In the genomic region with DNA sequence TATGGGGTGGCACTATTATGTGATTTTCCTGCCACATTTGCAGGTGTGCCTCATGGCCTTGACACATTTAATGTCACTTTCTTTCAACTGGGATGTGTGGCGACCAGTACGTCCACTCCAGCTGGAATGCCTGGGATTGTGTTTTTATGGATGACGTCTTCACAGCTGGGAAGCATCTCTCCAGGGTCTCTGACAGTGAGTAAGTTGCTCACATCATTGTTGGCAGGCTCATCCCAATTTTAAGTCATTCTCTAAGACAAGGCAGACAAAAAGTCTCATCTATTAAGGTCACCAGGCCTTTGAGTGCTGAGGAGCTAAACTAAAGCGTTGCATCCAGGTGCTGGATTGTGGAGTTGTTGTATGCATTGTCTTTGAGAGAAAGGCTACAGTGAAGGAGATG, we compare ENCODE assay signal across 24 cellular contexts.
"Had no signal": no experiment of that assay in that cellular context is flagged by ENCODE, and none has a peak within 500 bp of the region (broad histone marks: within the 10 kb centered on the region; RNA-seq: fewer than 3 reads in every experiment).

No MANE protein-coding gene starts in this region.

- ATAC-seq: activated CD8-positive, alpha-beta memory T cell treated with anti-CD3 and anti-CD28 coated beads, Interleukin-2, amount 10 ng/mL, durations not matched to agents 7 days and 5 days; lower lobe of right lung had no signal

- H3K27me3 Mint-ChIP-seq: activated CD8-positive, alpha-beta memory T cell treated with anti-CD3 and anti-CD28 coated beads, Interleukin-2, amount 10 ng/mL, durations not matched to agents 7 days and 5 days; activated T-cell treated with anti-CD3 and anti-CD28 coated beads, Interleukin-2, amount 50 U/mL, for 24 hours; dendritic cell treated with granulocyte-macrophage colony-stimulating factor and Interleukin-4, amounts not matched to agents 40 ng/mL and 50 ng/mL, for 4 days; naive B cell had no signal

- DNase-seq: activated CD4-positive, alpha-beta T cell treated with anti-CD3 and anti-CD28 coated beads, Interleukin-2, amount 50 U/mL, for 4 hours; activated CD4-positive, CD25-positive, alpha-beta regulatory T cell treated with anti-CD3 and anti-CD28 coated beads, Interleukin-2, amount 50 U/mL, for 72 hours; activated CD8-positive, alpha-beta memory T cell treated with anti-CD3 and anti-CD28 coated beads, Interleukin-2, amount 10 ng/mL, durations not matched to agents 7 days and 5 days; activated effector memory CD4-positive, alpha-beta T cell treated with Interleukin-2 at 50 U/mL for 16 hours; activated T-cell treated with anti-CD3 and anti-CD28 coated beads, Interleukin-2, amount 50 U/mL, for 24 hours; amygdala; brain microvascular endothelial cell; cerebellar nuclear complex; effector memory CD4-positive, alpha-beta T cell; heart left ventricle; left cardiac atrium; lower lobe of right lung; midbrain; naive B cell; nucleus accumbens; stimulated activated CD4-positive, alpha-beta T cell treated with anti-CD3 and anti-CD28 coated beads, Interleukin-4, amount 100 ng/mL, for 24 hours; stimulated activated naive CD4-positive, alpha-beta T cell treated with Interleukin-2 at 50 U/mL for 16 hours; substantia nigra; T-helper 1 cell; transverse colon had no signal

- H3K9me3 Mint-ChIP-seq: dendritic cell treated with granulocyte-macrophage colony-stimulating factor and Interleukin-4, amounts not matched to agents 40 ng/mL and 50 ng/mL, for 4 days; naive B cell had no signal

- H3K4me1 ChIP-seq: lower lobe of right lung, vagina had no signal

- H3K9me3 ChIP-seq: heart left ventricle, lower lobe of right lung, transverse colon, vagina had no signal

- H3K4me3 ChIP-seq: heart left ventricle, lower lobe of right lung, skin epidermis, transverse colon, vagina had no signal

- H3K4me3 Mint-ChIP-seq: activated CD8-positive, alpha-beta memory T cell treated with anti-CD3 and anti-CD28 coated beads, Interleukin-2, amount 10 ng/mL, durations not matched to agents 7 days and 5 days; activated T-cell treated with anti-CD3 and anti-CD28 coated beads, Interleukin-2, amount 50 U/mL, for 24 hours; dendritic cell treated with granulocyte-macrophage colony-stimulating factor and Interleukin-4, amounts not matched to agents 40 ng/mL and 50 ng/mL, for 4 days; naive B cell had no signal

- H3K27ac Mint-ChIP-seq: activated CD8-positive, alpha-beta memory T cell treated with anti-CD3 and anti-CD28 coated beads, Interleukin-2, amount 10 ng/mL, durations not matched to agents 7 days and 5 days; activated naive CD4-positive, alpha-beta T cell treated with anti-CD3 and anti-CD28 coated beads, Interleukin-2, amount 50 U/mL, for 72 hours; activated T-cell treated with anti-CD3 and anti-CD28 coated beads, Interleukin-2, amount 50 U/mL, for 24 hours; dendritic cell treated with granulocyte-macrophage colony-stimulating factor and Interleukin-4, amounts not matched to agents 40 ng/mL and 50 ng/mL, for 4 days had no signal

- H3K36me3 ChIP-seq: brain microvascular endothelial cell, lower lobe of right lung, transverse colon, vagina had no signal

- H3K27ac ChIP-seq: brain microvascular endothelial cell, heart left ventricle, lower lobe of right lung, skin epidermis, transverse colon, vagina had no signal

- H3K27me3 ChIP-seq: brain microvascular endothelial cell, heart left ventricle, transverse colon, vagina had no signal
